ENCODE assay signal across 8 cellular contexts in genomic region chr10:126041804-126042231, GRCh38.
DNase-seq lines count a peak whose midpoint lies in the region; ATAC-seq and TF ChIP-seq lines count a peak whose summit lies in the region.

No MANE protein-coding gene starts in this region.

- no peaks in the 10 kb centered on the region for H3K27me3 Mint-ChIP-seq in activated B cell treated with CpG ODN at 0.5 μM for 24 hours

- H3K36me3 Mint-ChIP-seq in activated B cell treated with CpG ODN at 0.5 μM for 24 hours (ENCODE audit: low read depth): no peaks in the 10 kb centered on the region

- CTCF ChIA-PET in activated B cell treated with CpG ODN at 0.5 μM for 24 hours (lab: Charles Lee) (interaction anchor here (1.0 kb wide), 1 partner anchor 59 kb away, joined by 7 read pairs; no protein-coding TSS in a partner anchor), PC-3 (lab: Charles Lee) (no interaction called here)

- TF ChIP-seq CTCF in activated B cell treated with CpG ODN at 0.5 μM for 24 hours (IDR thresholded peaks at IDR 0.05) (no peak), colonic mucosa (IDR thresholded peaks at IDR 0.05) (no peak), right lobe of liver (IDR thresholded peaks at IDR 0.05) (no peak), PC-3 (conservative IDR thresholded peaks at IDR 0.05; ENCODE audit: low read depth, low read length) (no peak)

- 12% methylated on average over 9 of the region's 12 CpGs for WGBS in right lobe of liver (ENCODE audit: insufficient coverage, low coverage, low lambda C conversion rate, missing lambda C conversion rate)

- no peak overlapping the region for H3K4me3 ChIP-seq in colonic mucosa
- no peak overlapping the region for H3K4me3 ChIP-seq in right lobe of liver
- no peak overlapping the region for H3K4me3 ChIP-seq in PC-3 (ENCODE audit: low read length)

- H2AFZ ChIP-seq in PC-3 (ENCODE audit: low read length): no peak overlapping the region

- H3K36me3 ChIP-seq in colonic mucosa: no peaks in the 10 kb centered on the region
- H3K36me3 ChIP-seq in right lobe of liver: no peaks in the 10 kb centered on the region
- no peaks in the 10 kb centered on the region for H3K36me3 ChIP-seq in PC-3 (ENCODE audit: low read depth, low read length)

- peaks cover 69% of the 10 kb centered on the region for H3K4me1 Mint-ChIP-seq in activated B cell treated with CpG ODN at 0.5 μM for 24 hours

- H3K27ac Mint-ChIP-seq in activated B cell treated with CpG ODN at 0.5 μM for 24 hours: peak overlapping the region; percentile 100

- H3K9me2 ChIP-seq in PC-3 (replicated peaks; ENCODE audit: low read length): no peaks in the 10 kb centered on the region

- BruUV-seq in PC-3 (replicated peaks; lab: Mats Ljungman, UMichigan): no TSS peak

- no peak overlapping the region for H3K4me2 ChIP-seq in PC-3 (ENCODE audit: low read length)

- H3K79me2 ChIP-seq in PC-3 (ENCODE audit: low read length): no peaks in the 10 kb centered on the region

- H3K9me3 ChIP-seq in colonic mucosa: no peaks in the 10 kb centered on the region
- no peaks in the 10 kb centered on the region for H3K9me3 ChIP-seq in right lobe of liver
- no peaks in the 10 kb centered on the region for H3K9me3 ChIP-seq in PC-3 (ENCODE audit: low read length)

- H3K4me1 ChIP-seq in colonic mucosa: no peaks in the 10 kb centered on the region
- no peaks in the 10 kb centered on the region for H3K4me1 ChIP-seq in right lobe of liver
- no peaks in the 10 kb centered on the region for H3K4me1 ChIP-seq in PC-3 (ENCODE audit: insufficient read depth, low read length)

- POLR2A ChIA-PET in activated B cell treated with CpG ODN at 0.5 μM for 24 hours (lab: Charles Lee) (interaction anchor here (0.6 to 1.5 kb wide), 6 partner anchors 15 to 1625 kb away, joined by 4 to 8 read pairs (median 5); partner anchors contain the start of genes BCCIP and UROS), PC-3 (lab: Charles Lee; ENCODE audit: unreplicated experiment) (no interaction called here)

- H3K9me3 Mint-ChIP-seq in activated B cell treated with CpG ODN at 0.5 μM for 24 hours: no peaks in the 10 kb centered on the region

- TF ChIP-seq POLR2A in right lobe of liver (IDR thresholded peaks at IDR 0.05): peak; percentile 30

- no peaks in the 10 kb centered on the region for H3F3A ChIP-seq in PC-3 (ENCODE audit: low read length, unreplicated experiment)

- no peaks in the 10 kb centered on the region for H4K20me1 ChIP-seq in PC-3 (ENCODE audit: low read length)

- intact Hi-C loops in activated B cell treated with CpG ODN at 0.5 μM for 24 hours (cut with micrococcal nuclease): loop anchor here (1.0 to 10.0 kb wide), 11 partner anchors 10 to 1327 kb away; partner anchors contain the start of genes BCCIP, EDRF1, FANK1 and UROS
- intact Hi-C loops in colonic mucosa (cut with DNase I): no loop called here
- intact Hi-C loops in right lobe of liver (cut with DNase I): no loop called here
- intact Hi-C loops in PC-3 (cut with micrococcal nuclease): no loop called here

- DNase-seq in CMK (ENCODE audit: low read depth) (peak; percentile 72), activated B cell treated with CpG ODN at 0.5 μM for 24 hours (peak; percentile 82), colonic mucosa (peak; percentile 61), right lobe of liver (peak; percentile 78 to 83 (median 80)), PC-3 (no peak)
- peak; percentile 7 to 42 (median 21) for DNase-seq in stimulated activated CD4-positive, alpha-beta T cell treated with anti-CD3 and anti-CD28 coated beads, TNF-alpha, amount 100 ng/mL, for 1 hour (ENCODE audit: low read depth in 3 of 3, low spot score in 1 of 3)

- ATAC-seq in GM19452 (IDR thresholded peaks at IDR 0.05; ENCODE audit: unreplicated experiment) (peak; percentile 100), HG03521 (IDR thresholded peaks at IDR 0.05; ENCODE audit: unreplicated experiment) (peak; percentile 99), activated B cell treated with CpG ODN at 0.5 μM for 24 hours (ENCODE audit: low read depth) (peak; percentile 89), right lobe of liver (peak; percentile 90 to 95 (median 93)), PC-3 (no peak)

- H3K27ac ChIP-seq in colonic mucosa (no peak overlapping the region), right lobe of liver (peak overlapping the region in 2 of 3 donors; percentile 33 to 43), PC-3 (ENCODE audit: low read length) (no peak overlapping the region)

- H3K27me3 ChIP-seq in colonic mucosa: no peaks in the 10 kb centered on the region
- no peaks in the 10 kb centered on the region for H3K27me3 ChIP-seq in right lobe of liver
- no peaks in the 10 kb centered on the region for H3K27me3 ChIP-seq in PC-3 (ENCODE audit: low read length)

- peak overlapping the region; percentile 78 for H3K4me3 Mint-ChIP-seq in activated B cell treated with CpG ODN at 0.5 μM for 24 hours

- no peak overlapping the region for H3K9ac ChIP-seq in colonic mucosa (ENCODE audit: low read depth in 2 of 2, low read length in 2 of 2)
- no peak overlapping the region for H3K9ac ChIP-seq in PC-3 (ENCODE audit: low read length)

Comparison
In these comparisons a context has a peak if more than half of its experiments do, and no peak if none do; other contexts are left out.
1. H3K27ac ChIP-seq: peak in right lobe of liver (2 of 3); none in colonic mucosa (single experiment) and PC-3 (single experiment).